Comparison of ENCODE assay signal across 8 cellular contexts in the genomic region with DNA sequence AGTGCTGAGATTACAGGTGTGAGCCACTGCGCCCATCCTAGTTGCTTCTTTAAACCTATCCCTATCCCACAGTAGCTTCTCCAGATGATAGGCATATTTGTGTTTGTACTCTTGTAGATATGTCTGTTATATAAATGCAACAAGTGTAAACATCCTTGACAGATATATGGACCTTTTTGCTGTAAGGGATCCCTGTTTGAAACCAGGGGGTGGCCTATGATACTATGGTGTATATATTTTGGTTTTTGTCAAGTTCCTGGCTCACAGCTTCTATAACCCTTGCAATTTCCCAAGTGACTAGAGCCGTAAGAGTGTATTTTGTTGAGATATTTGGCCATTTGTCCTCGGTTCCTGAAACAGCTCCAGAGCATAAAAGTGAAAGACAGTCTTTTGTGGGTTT. TPM values are rescaled to one million over a fixed set of nuclear protein-coding genes. Genes with fewer than 3 reads are reported as not detected.
A peak's percentile ranks its signal among the peaks of the same experiment; 100 is the strongest.
DNase-seq lines count a peak whose midpoint lies in the region; ATAC-seq and TF ChIP-seq lines count a peak whose summit lies in the region.

No MANE protein-coding gene starts in this region.

- POLR2A ChIA-PET in PC-9 (lab: Charles Lee; ENCODE audit: unreplicated experiment): interaction anchor here (0.5 to 1.0 kb wide), 4 partner anchors 8 to 1845 kb away, joined by 4 to 16 read pairs (median 6); no protein-coding TSS in a partner anchor

- TF ChIP-seq POLR2A in breast epithelium (IDR thresholded peaks at IDR 0.05) (no peak), suprapubic skin (IDR thresholded peaks at IDR 0.05) (no peak)

- peak overlapping the region; percentile 27; the same call in 1 of the 2 replicates for H3K4me3 ChIP-seq in PC-9
- peak overlapping the region in 2 of 3 donors; percentile 4 to 39 for H3K4me3 ChIP-seq in breast epithelium
- no peak overlapping the region for H3K4me3 ChIP-seq in lung
- peak overlapping the region; percentile 16 for H3K4me3 ChIP-seq in suprapubic skin

- H3K27me3 ChIP-seq in PC-9 (ENCODE audit: insufficient read depth, low read depth) (no peaks in the 10 kb centered on the region), breast epithelium (no peaks in the 10 kb centered on the region), lung (ENCODE audit: control insufficient read depth, insufficient read depth) (no peaks in the 10 kb centered on the region), suprapubic skin (no peaks in the 10 kb centered on the region)

- no peak for TF ChIP-seq EP300 in suprapubic skin (IDR thresholded peaks at IDR 0.05)

- intact Hi-C loops in PC-9 (cut with micrococcal nuclease; ENCODE audit: unreplicated experiment) (no loop called here), breast epithelium (cut with DNase I; ENCODE audit: low total_unique reads) (no loop called here)

- no peaks in the 10 kb centered on the region for H3K9me3 ChIP-seq in PC-9 (ENCODE audit: insufficient read depth, low read depth)
- no peaks in the 10 kb centered on the region for H3K9me3 ChIP-seq in breast epithelium
- H3K9me3 ChIP-seq in lung (ENCODE audit: control insufficient read depth in 2 of 2, insufficient read depth in 1 of 2, low read length in 1 of 2): no peaks in the 10 kb centered on the region
- H3K9me3 ChIP-seq in suprapubic skin: no peaks in the 10 kb centered on the region

- DNase-seq in PC-9 (no peak), breast epithelium (ENCODE audit: low spot score in 2 of 2) (no peak), lung (ENCODE audit: low spot score) (no peak), suprapubic skin (ENCODE audit: low spot score in 2 of 2) (no peak), SW 1271 (lab: John Stamatoyannopoulos, UW) (no peak)

- CTCF ChIA-PET in PC-9 (lab: Charles Lee): interaction anchor here (1.6 kb wide), 1 partner anchor 10 kb away, joined by 7 read pairs; the partner anchor contains the start of gene COMTD1

- H4K20me1 ChIP-seq in PC-9 (ENCODE audit: insufficient read depth): peaks cover 41% of the 10 kb centered on the region

- TF ChIP-seq CTCF in PC-9 (conservative IDR thresholded peaks at IDR 0.05) (no peak), breast epithelium (IDR thresholded peaks at IDR 0.05) (no peak), lung (IDR thresholded peaks at IDR 0.05; ENCODE audit: control extremely low read depth, extremely low read depth) (no peak), suprapubic skin (IDR thresholded peaks at IDR 0.05) (no peak)

- BruUV-seq in PC-9 (replicated peaks; lab: Mats Ljungman, UMichigan): no TSS peak

- 67 to 77% methylated on average over 3 of the region's 3 CpGs for WGBS in lung, 2 donors
- WGBS in suprapubic skin: 51% methylated on average over 3 of the region's 3 CpGs

- H3F3A ChIP-seq in PC-9 (ENCODE audit: insufficient read depth, low read depth): peaks cover 93% of the 10 kb centered on the region

- peaks cover 89% of the 10 kb centered on the region for H3K79me2 ChIP-seq in PC-9 (ENCODE audit: low read depth)

- H3K36me3 ChIP-seq in PC-9 (ENCODE audit: low read depth): peaks cover 66% of the 10 kb centered on the region
- H3K36me3 ChIP-seq in breast epithelium: no peaks in the 10 kb centered on the region
- H3K36me3 ChIP-seq in lung (ENCODE audit: control insufficient read depth in 2 of 2, insufficient read depth in 2 of 2, low read length in 2 of 2): peaks cover 23 to 25% of the 10 kb centered on the region in 2 donors
- H3K36me3 ChIP-seq in suprapubic skin: peaks cover 38% of the 10 kb centered on the region

- H3K4me2 ChIP-seq in PC-9: peak overlapping the region; percentile 70

- no peak for ATAC-seq in lung (ENCODE audit: insufficient read depth, low FRiP score)
- no peak for ATAC-seq in HG03571 (IDR thresholded peaks at IDR 0.05; ENCODE audit: unreplicated experiment)
- ATAC-seq in GM19328 (IDR thresholded peaks at IDR 0.05; ENCODE audit: unreplicated experiment): no peak
- no peak for ATAC-seq in HG03159 (IDR thresholded peaks at IDR 0.05; ENCODE audit: unreplicated experiment)

- H3K9me2 ChIP-seq in PC-9 (ENCODE audit: insufficient read depth): no peaks in the 10 kb centered on the region

- H2AFZ ChIP-seq in PC-9: no peak overlapping the region

- H3K27ac ChIP-seq in PC-9 (peak overlapping the region; percentile 82), breast epithelium (peak overlapping the region; percentile 95 to 96), lung (ENCODE audit: low read depth in 1 of 2, low read length in 1 of 2) (peak overlapping the region; percentile 75 to 76), suprapubic skin (peak overlapping the region; percentile 87)

- H3K4me1 ChIP-seq in PC-9 (replicated peaks; ENCODE audit: insufficient read depth) (peaks cover 54% of the 10 kb centered on the region), breast epithelium (peaks cover 4 to 30% of the 10 kb centered on the region in 2 donors), lung (ENCODE audit: control insufficient read depth in 2 of 2, insufficient read depth in 2 of 2, low read length in 2 of 2) (peaks cover 7 to 41% of the 10 kb centered on the region in 2 donors), suprapubic skin (peaks cover 62% of the 10 kb centered on the region)

RNA-seq across cellular contexts. Expression of gene COMTD1, which starts 9.7 kb away (rescaled TPM):
- 20.5 and 25.1 TPM in 2 replicates for total RNA-seq in PC-9 (2021)
- total RNA-seq in breast epithelium: 10 to 100 TPM; 21.0 to 28.5 (median 21.7) TPM
- total RNA-seq in lung: 10 to 100 TPM in 1 of 2 donors, 1 to 10 TPM in 1; 4.6 to 31.2 TPM
- 10 to 100 TPM; 27.6 to 64.1 TPM for polyA plus RNA-seq in lung
- total RNA-seq in suprapubic skin: 10 to 100 TPM; 32.4 to 69.8 (median 46.7) TPM

RNA-seq across cellular contexts. Expression of gene VDAC2, which starts 15.5 kb away (rescaled TPM):
- total RNA-seq in PC-9 (2021) (241 and 243 TPM in 2 replicates), breast epithelium (100 to 1,000 TPM in 1 of 3 donors, 10 to 100 TPM in 2; 86.2 to 127 (median 91.6) TPM), lung (100 to 1,000 TPM in 1 of 2 donors, 10 to 100 TPM in 1; 96.2 to 121 TPM), suprapubic skin (100 to 1,000 TPM; 111 to 196 (median 146) TPM)
- 100 to 1,000 TPM in 1 of 2 donors, 10 to 100 TPM in 1; 94.5 to 109 TPM for polyA plus RNA-seq in lung
